ENCODE assay signal across 10 cellular contexts in the genomic region with DNA sequence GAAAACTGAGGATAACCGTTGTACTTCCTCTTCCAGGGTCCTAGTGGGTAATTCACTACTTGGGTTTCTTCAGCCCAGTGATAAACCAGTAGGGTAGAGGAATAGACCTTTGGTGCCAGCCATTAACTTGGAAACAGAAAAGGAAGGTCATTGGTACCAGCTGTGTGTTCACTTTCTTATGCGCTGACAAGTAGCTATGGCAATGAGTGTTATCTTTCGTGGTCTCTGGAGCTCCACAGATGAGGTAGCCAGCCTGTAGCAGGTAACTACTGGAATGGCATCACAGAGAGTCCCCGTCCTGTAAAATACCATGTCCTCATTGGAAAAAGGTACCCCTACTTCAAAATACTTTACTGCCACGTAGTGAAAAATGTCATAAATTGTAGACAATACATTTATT. TPM values are rescaled to one million over a fixed set of nuclear protein-coding genes. Genes with fewer than 3 reads are reported as not detected.
DNase-seq lines count a peak whose midpoint lies in the region; ATAC-seq and TF ChIP-seq lines count a peak whose summit lies in the region.
"Had no signal": no experiment of that assay in that cellular context is flagged by ENCODE, and none has a peak within 500 bp of the region (broad histone marks: within the 10 kb centered on the region; RNA-seq: fewer than 3 reads in every experiment).

No MANE protein-coding gene starts in this region.

- no peaks in the 10 kb centered on the region for H3K36me3 ChIP-seq in ascending aorta
- H3K36me3 ChIP-seq: neutrophil had no signal

- H3K4me1 Mint-ChIP-seq in naive thymus-derived CD8-positive, alpha-beta T cell: peaks cover 23 to 70% (median 55%) of the 10 kb centered on the region in 4 donors

- intact Hi-C loops in ascending aorta (cut with DNase I): loop anchor here (10.0 kb wide), 2 partner anchors 200 to 790 kb away; a partner anchor contains a TSS

- no peaks in the 10 kb centered on the region for H3K27me3 Mint-ChIP-seq in naive thymus-derived CD8-positive, alpha-beta T cell

- H3K27ac Mint-ChIP-seq in naive thymus-derived CD8-positive, alpha-beta T cell: peak overlapping the region in 5 of 10 donors; percentile 39 to 87 (median 81)

- peak overlapping the region; percentile 97 to 98 for H3K4me3 ChIP-seq in ascending aorta

- peaks cover 3 to 16% (median 11%) of the 10 kb centered on the region in 3 donors for H3K36me3 Mint-ChIP-seq in naive thymus-derived CD8-positive, alpha-beta T cell

- H3K9me3 ChIP-seq in ascending aorta: no peaks in the 10 kb centered on the region
- H3K9me3 ChIP-seq: neutrophil had no signal

- H3K27me3 ChIP-seq in ascending aorta: no peaks in the 10 kb centered on the region
- H3K27me3 ChIP-seq: neutrophil had no signal

- peaks cover 0 to 2% (median 0%) of the 10 kb centered on the region in 9 donors for H3K9me3 Mint-ChIP-seq in naive thymus-derived CD8-positive, alpha-beta T cell

- no peak overlapping the region for H3K27ac ChIP-seq in ascending aorta
- H3K27ac ChIP-seq: neutrophil had no signal

- H3K4me3 Mint-ChIP-seq in naive thymus-derived CD8-positive, alpha-beta T cell: peak overlapping the region; percentile 84 to 95 (median 88)

- H3K4me1 ChIP-seq in ascending aorta: peaks cover 6% of the 10 kb centered on the region in 2 donors

- in situ Hi-C loops in KBM-7 (cut with MboI; ENCODE audit: low pct_unique_long_range_greater_than_20kb, low sequenced_read_pairs): no loop called here

- no peak for TF ChIP-seq CTCF in ascending aorta (IDR thresholded peaks at IDR 0.05)

- no peak for ATAC-seq in naive thymus-derived CD8-positive, alpha-beta T cell
- ATAC-seq in GM18909 (IDR thresholded peaks at IDR 0.05; ENCODE audit: poor library complexity, unreplicated experiment): no peak

- DNase-seq in ELR (ENCODE audit: low read depth) (peak; percentile 12), KBM-7 (peak; percentile 19), ascending aorta (ENCODE audit: low spot score in 2 of 2) (no peak), A172 (ENCODE audit: low spot score) (no peak), NCI-H2081 treated with DMSO at 0.1 percent for 48 hours (lab: John Stamatoyannopoulos, UW) (no peak), NOMO-1 treated with dmso at 0.1 percent for 144 hours (lab: John Stamatoyannopoulos, UW; ENCODE audit: unreplicated experiment) (no peak)
- DNase-seq in naive thymus-derived CD8-positive, alpha-beta T cell: peak in 1 of 10 donors; percentile 3
- DNase-seq: activated CD8-positive, alpha-beta memory T cell treated with anti-CD3 and anti-CD28 coated beads, Interleukin-2, amount 50 U/mL, for 4 hours had no signal

- POLR2A ChIA-PET in naive thymus-derived CD8-positive, alpha-beta T cell (lab: Charles Lee): interaction anchor here (0.6 to 4.4 kb wide), 4 partner anchors 11 to 400 kb away, joined by 3 to 88 read pairs (median 11); a partner anchor contains a TSS

RNA-seq across cellular contexts. Expression of a gene that starts 2.3 kb away (rescaled TPM):
- 22.8 TPM for total RNA-seq in ascending aorta
- 100 to 1,000 TPM; 120 to 125 TPM for total RNA-seq in naive thymus-derived CD8-positive, alpha-beta T cell
- polyA plus RNA-seq in naive thymus-derived CD8-positive, alpha-beta T cell: 10 to 100 TPM in 2 of 3 donors, 1 to 10 TPM in 1; 9.4 to 13.1 (median 10.6) TPM
- 29.4 and 30.3 TPM in 2 replicates for total RNA-seq in A172 (2014; rRNA removed; shearing (Covaris generic))

Comparison
In these comparisons a context has a peak if more than half of its experiments do, and no peak if none do; other contexts are left out.
1. DNase-seq: peak in ELR (single experiment) and KBM-7 (single experiment); none in ascending aorta (0 of 2), A172 (single experiment), NCI-H2081 treated with DMSO at 0.1 percent for 48 hours (single experiment) and NOMO-1 treated with dmso at 0.1 percent for 144 hours (single experiment).